Comparison of ENCODE assay signal across 21 cellular contexts in genomic region chr2:6290212-6290611, GRCh38.
"Had no signal": no experiment of that assay in that cellular context is flagged by ENCODE, and none has a peak within 500 bp of the region (broad histone marks: within the 10 kb centered on the region; RNA-seq: fewer than 3 reads in every experiment).

No MANE protein-coding gene starts in this region.

- H3K9me3 ChIP-seq: colonic mucosa, mucosa of descending colon, neutrophil, psoas muscle, testis, tibial nerve, upper lobe of right lung, vagina had no signal

- H3K4me1 ChIP-seq: colonic mucosa, foreskin keratinocyte, psoas muscle, spleen, testis, tibial nerve, upper lobe of right lung, vagina had no signal

- FAIRE-seq: endothelial cell of umbilical vein had no signal

- H3K27ac ChIP-seq: colonic mucosa, foreskin keratinocyte, neutrophil, psoas muscle, spleen, testis, tibial nerve, upper lobe of right lung, vagina had no signal

- H2AFZ ChIP-seq: hepatocyte had no signal

- H3K27me3 ChIP-seq: colonic mucosa, foreskin keratinocyte, hepatocyte, neutrophil, spleen, testis, tibial nerve, upper lobe of right lung, vagina had no signal

- H3K4me2 ChIP-seq: hepatocyte had no signal

- H3K4me3 ChIP-seq: colonic mucosa, hepatocyte, mucosa of descending colon, psoas muscle, spleen, testis, tibial nerve, upper lobe of right lung, vagina had no signal

- DNase-seq: colonic mucosa; dermis blood vessel endothelial cell; erythroblast; foreskin keratinocyte; mammary epithelial cell; mucosa of descending colon; natural killer cell; psoas muscle; spleen; stimulated activated CD4-positive, alpha-beta T cell treated with anti-CD3 and anti-CD28 coated beads, Interleukin-15, amount 100 ng/mL, for 24 hours; stimulated activated CD4-positive, alpha-beta T cell treated with anti-CD3 and anti-CD28 coated beads, Interleukin-1b, Interleukin-23, amount 100 ng/mL, for 48 hours; stimulated activated CD4-positive, alpha-beta T cell treated with anti-CD3 and anti-CD28 coated beads, Interleukin-4, amount 100 ng/mL, for 24 hours; stimulated activated naive B cell treated with anti-CD40 and anti-IgM and Interleukin-4, amounts not matched to agents 10 μg/mL and 1 μg/mL and 100 μg/mL, for 72 hours; stimulated activated naive CD8-positive, alpha-beta T cell treated with anti-CD3 and anti-CD28 coated beads, Interleukin-15, amount 100 ng/mL, for 72 hours; testis; upper lobe of right lung had no signal

- H3K79me2 ChIP-seq: hepatocyte had no signal

- H3K36me3 ChIP-seq: colonic mucosa, neutrophil, spleen, tibial nerve, upper lobe of right lung, vagina had no signal
